8 cellular contexts compared by ENCODE assay signal in the genomic region with DNA sequence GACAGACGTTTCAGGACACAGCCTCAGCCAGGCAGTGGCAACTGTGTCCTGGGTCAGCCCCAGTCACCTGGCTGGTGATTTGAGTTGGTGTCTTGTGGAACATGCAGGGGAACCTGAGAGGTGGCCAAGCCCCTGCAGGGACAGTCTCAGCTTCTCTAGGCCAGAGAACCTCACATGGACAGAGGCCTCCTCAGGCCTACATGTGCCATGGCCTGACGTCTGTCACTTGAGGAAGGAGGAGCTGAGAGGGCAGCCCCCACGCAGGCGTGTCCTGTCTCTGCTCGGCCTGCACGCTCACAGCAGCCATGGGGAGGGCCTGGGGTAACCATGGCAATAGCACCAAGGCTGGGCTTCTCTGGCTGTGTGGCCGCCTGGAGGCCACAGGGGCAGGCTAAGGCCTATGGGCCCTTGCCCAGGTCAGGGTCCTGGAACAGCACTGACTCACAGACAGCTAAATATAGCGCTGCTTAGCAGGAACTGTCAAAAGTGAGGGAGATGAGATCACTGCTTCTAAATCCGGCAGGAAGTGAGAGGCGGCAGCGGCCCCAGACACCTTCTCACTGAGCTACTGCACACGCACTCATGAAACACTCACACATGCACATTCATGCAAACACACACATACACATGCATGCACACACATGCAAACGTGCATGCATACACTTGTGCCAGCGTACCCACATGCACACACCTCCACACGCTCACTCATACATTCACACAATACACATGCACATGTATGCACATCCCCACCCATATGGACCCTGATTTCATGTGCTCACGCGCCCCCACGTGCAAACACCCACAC. TPM values are rescaled to one million over a fixed set of nuclear protein-coding genes. Genes with fewer than 3 reads are reported as not detected.
A peak's percentile ranks its signal among the peaks of the same experiment; 100 is the strongest.
DNase-seq lines count a peak whose midpoint lies in the region; ATAC-seq lines count a peak whose summit lies in the region.

No MANE protein-coding gene starts in this region.

- ATAC-seq in GM21619 (IDR thresholded peaks at IDR 0.05; ENCODE audit: unreplicated experiment) (peak; percentile 88), memory B cell (ENCODE audit: low read depth) (peak; percentile 84)

- H3K79me2 ChIP-seq in Karpas-422 (ENCODE audit: low read length): no peaks in the 10 kb centered on the region

- H3K4me1 ChIP-seq in Karpas-422 (ENCODE audit: low read length): peaks cover 14% of the 10 kb centered on the region

- H3K9ac ChIP-seq in Karpas-422 (ENCODE audit: low read length): peak overlapping the region; percentile 23; the same call in 1 of the 2 replicates

- peak overlapping the region; percentile 27; the same call in 1 of the 2 replicates for H2AFZ ChIP-seq in Karpas-422 (ENCODE audit: low read length)

- no peaks in the 10 kb centered on the region for H3K9me3 ChIP-seq in Karpas-422 (ENCODE audit: low read length)

- no peaks in the 10 kb centered on the region for H3K27me3 Mint-ChIP-seq in activated CD4-positive, alpha-beta T cell treated with anti-CD3 and anti-CD28 coated beads, Interleukin-2, amount 10 ng/mL, durations not matched to agents 24 days and 14 days
- no peaks in the 10 kb centered on the region for H3K27me3 Mint-ChIP-seq in memory B cell

- intact Hi-C loops in activated CD4-positive, alpha-beta T cell treated with anti-CD3 and anti-CD28 coated beads, Interleukin-2, amount 10 ng/mL, durations not matched to agents 24 days and 14 days (cut with micrococcal nuclease): loop anchor here (1.0 to 5.0 kb wide), 3 partner anchors 176 to 219 kb away; a partner anchor contains a TSS

- no peak overlapping the region for H3K4me3 ChIP-seq in Karpas-422 (ENCODE audit: low read length)

- no peaks in the 10 kb centered on the region for H3K36me3 Mint-ChIP-seq in activated CD4-positive, alpha-beta T cell treated with anti-CD3 and anti-CD28 coated beads, Interleukin-2, amount 10 ng/mL, durations not matched to agents 24 days and 14 days (ENCODE audit: low read depth)
- no peaks in the 10 kb centered on the region for H3K36me3 Mint-ChIP-seq in memory B cell

- H4K20me1 ChIP-seq in Karpas-422 (ENCODE audit: insufficient read depth, low read depth, low read length): no peaks in the 10 kb centered on the region

- H3K4me3 Mint-ChIP-seq in activated CD4-positive, alpha-beta T cell treated with anti-CD3 and anti-CD28 coated beads, Interleukin-2, amount 10 ng/mL, durations not matched to agents 24 days and 14 days: peak overlapping the region; percentile 54
- peak overlapping the region; percentile 64 for H3K4me3 Mint-ChIP-seq in memory B cell

- DNase-seq in Daoy (ENCODE audit: low read depth): peak; percentile 91
- peak; percentile 76 for DNase-seq in Karpas-422
- peak; percentile 90 for DNase-seq in activated CD4-positive, alpha-beta T cell treated with anti-CD3 and anti-CD28 coated beads, Interleukin-2, amount 10 ng/mL, durations not matched to agents 24 days and 14 days
- peak; percentile 35 for DNase-seq in dedifferentiated amniotic fluid mesenchymal stem cell (ENCODE audit: extremely low spot score)
- peak; percentile 31 to 49 for DNase-seq in memory B cell (ENCODE audit: low spot score in 2 of 2)
- peak; percentile 55 to 57 for DNase-seq in stimulated activated CD8-positive, alpha-beta memory T cell treated with anti-CD3 and anti-CD28 coated beads, Interleukin-15, amount 100 ng/mL, for 4 hours (ENCODE audit: low read depth in 2 of 2)
- no peak for DNase-seq in NCI-H2029 (lab: John Stamatoyannopoulos, UW)

- no peaks in the 10 kb centered on the region for H3K27me3 ChIP-seq in Karpas-422 (ENCODE audit: low read length)

- H3K36me3 ChIP-seq in Karpas-422 (ENCODE audit: insufficient read depth, low read length): no peaks in the 10 kb centered on the region

- H3K9me3 Mint-ChIP-seq in activated CD4-positive, alpha-beta T cell treated with anti-CD3 and anti-CD28 coated beads, Interleukin-2, amount 10 ng/mL, durations not matched to agents 24 days and 14 days: no peaks in the 10 kb centered on the region
- peaks cover 4% of the 10 kb centered on the region for H3K9me3 Mint-ChIP-seq in memory B cell

- no peak overlapping the region for H3K27ac ChIP-seq in Karpas-422 (ENCODE audit: low read length)

- no peaks in the 10 kb centered on the region for H3K9me2 ChIP-seq in Karpas-422 (replicated peaks; ENCODE audit: insufficient read depth, low read length)

- H3K27ac Mint-ChIP-seq in activated CD4-positive, alpha-beta T cell treated with anti-CD3 and anti-CD28 coated beads, Interleukin-2, amount 10 ng/mL, durations not matched to agents 24 days and 14 days: peak overlapping the region; percentile 95
- peak overlapping the region; percentile 71 for H3K27ac Mint-ChIP-seq in memory B cell

- peaks cover 37% of the 10 kb centered on the region for H3K4me1 Mint-ChIP-seq in activated CD4-positive, alpha-beta T cell treated with anti-CD3 and anti-CD28 coated beads, Interleukin-2, amount 10 ng/mL, durations not matched to agents 24 days and 14 days
- peaks cover 14% of the 10 kb centered on the region for H3K4me1 Mint-ChIP-seq in memory B cell

- H3K4me2 ChIP-seq in Karpas-422 (ENCODE audit: low read depth, low read length, poor library complexity, severe bottlenecking): no peak overlapping the region

RNA-seq across cellular contexts. Expression of a gene that starts 57.0 kb away (rescaled TPM):
- 224 and 232 TPM in 2 replicates for total RNA-seq in Daoy (2014; rRNA removed; shearing (Covaris generic))
- total RNA-seq in Karpas-422 (2014; rRNA removed; shearing (Covaris generic); ENCODE audit: low replicate concordance): 63.1 and 88.6 TPM in 2 replicates
- 87.3 and 92.8 TPM in 2 replicates for total RNA-seq in activated CD4-positive, alpha-beta T cell treated with anti-CD3 and anti-CD28 coated beads, Interleukin-2, amount 10 ng/mL, durations not matched to agents 24 days and 14 days
